ENCODE assay signal across 10 cellular contexts in the genomic region with DNA sequence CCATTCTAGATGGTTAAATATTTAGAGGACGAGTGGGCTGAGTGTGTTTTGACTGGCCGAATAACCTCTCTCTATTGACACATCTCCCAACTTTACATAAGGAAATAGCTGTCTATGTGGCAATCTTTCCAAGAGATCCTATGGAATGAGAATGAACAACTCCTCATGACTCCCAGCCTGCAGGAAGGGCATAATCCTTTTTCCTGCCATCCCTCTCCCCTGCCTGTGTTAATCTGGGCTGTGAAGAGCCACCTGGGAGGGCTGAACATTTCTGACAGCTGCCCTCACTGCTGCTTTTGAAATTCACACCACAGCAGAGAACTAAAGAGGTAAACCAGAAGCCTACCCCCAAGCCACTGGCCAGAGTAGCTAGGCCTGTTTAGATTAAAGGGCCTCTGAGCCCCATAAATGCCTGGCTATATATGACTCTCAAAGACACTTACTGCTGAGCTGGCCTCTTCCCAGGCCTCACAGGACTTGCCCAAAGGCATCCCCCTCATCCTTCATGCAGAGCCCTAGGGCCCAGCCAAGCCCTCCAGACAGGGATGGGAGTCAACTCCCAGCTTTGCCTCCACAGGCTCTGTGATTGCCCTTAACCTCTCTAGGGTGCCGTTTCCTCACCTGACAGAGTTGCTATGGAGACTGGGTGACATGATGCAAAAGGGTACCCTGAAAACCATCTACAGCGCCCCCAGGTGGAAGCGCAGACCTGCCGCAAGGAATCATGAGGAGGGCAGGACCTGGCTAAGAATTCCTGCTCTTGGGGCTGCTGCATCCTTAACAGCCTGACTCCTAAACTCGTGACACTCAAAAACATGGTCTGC. TPM values are rescaled to one million over a fixed set of nuclear protein-coding genes. Genes with fewer than 3 reads are reported as not detected.
DNase-seq lines count a peak whose midpoint lies in the region; ATAC-seq and TF ChIP-seq lines count a peak whose summit lies in the region.
"Had no signal": no experiment of that assay in that cellular context is flagged by ENCODE, and none has a peak within 500 bp of the region (broad histone marks: within the 10 kb centered on the region; RNA-seq: fewer than 3 reads in every experiment).

No MANE protein-coding gene starts in this region.

- no peak for ATAC-seq in GM18511 (IDR thresholded peaks at IDR 0.05; ENCODE audit: unreplicated experiment)
- ATAC-seq in aorta (ENCODE audit: low FRiP score): no peak

- H3K4me3 ChIP-seq in AG09309 (ENCODE audit: control insufficient read depth, low read depth, low read length) (no peak overlapping the region), GM12864 (ENCODE audit: low read depth, low read length) (no peak overlapping the region), kidney epithelial cell (ENCODE audit: low read depth, low read length) (no peak overlapping the region), aorta (ENCODE audit: low read length in 2 of 2) (no peak overlapping the region)
- H3K4me3 ChIP-seq: heart left ventricle had no signal

- peaks cover 2 to 6% of the 10 kb centered on the region in 2 donors for H3K4me1 ChIP-seq in aorta (ENCODE audit: control insufficient read depth in 1 of 2, insufficient read depth in 2 of 2, low read length in 2 of 2)

- WGBS in aorta, 2 donors: 36 to 41% methylated on average over 7 of the region's 7 CpGs

- TF ChIP-seq CTCF in AG09309 (IDR thresholded peaks at IDR 0.05; ENCODE audit: control insufficient read depth, insufficient read depth, low read depth, low read length, missing control alignments) (peak; percentile 21), GM12864 (IDR thresholded peaks at IDR 0.05; ENCODE audit: low read depth, low read length, missing control alignments) (peak; percentile 34), VCaP (conservative IDR thresholded peaks at IDR 0.05) (no peak), kidney epithelial cell (IDR thresholded peaks at IDR 0.05; ENCODE audit: insufficient read depth, low read length, poor library complexity, severe bottlenecking) (peak; percentile 10)

- no peaks in the 10 kb centered on the region for H3K27me3 ChIP-seq in kidney epithelial cell (ENCODE audit: control insufficient read depth, insufficient read depth, low read length)
- H3K27me3 ChIP-seq in aorta (ENCODE audit: control insufficient read depth in 1 of 2, insufficient read depth in 2 of 2, low read length in 1 of 2): no peaks in the 10 kb centered on the region
- H3K27me3 ChIP-seq: heart left ventricle had no signal

- peak; percentile 57 for DNase-seq in AG09309 (ENCODE audit: low read depth)
- no peak for DNase-seq in GM12864 (ENCODE audit: low read depth)
- no peak for DNase-seq in kidney epithelial cell (ENCODE audit: low read depth)
- no peak for DNase-seq in aorta
- DNase-seq in cardiac septum (ENCODE audit: low spot score): no peak
- no peak for DNase-seq in NCI-H1436 (lab: John Stamatoyannopoulos, UW)
- DNase-seq: activated CD4-positive, CD25-positive, alpha-beta regulatory T cell treated with anti-CD3 and anti-CD28 coated beads, Interleukin-2, amount 50 U/mL, for 72 hours; heart left ventricle had no signal

- intact Hi-C loops in aorta (cut with DNase I) (no loop called here), cardiac septum (cut with DNase I) (loop anchor here (5.0 kb wide), 1 partner anchor 306 kb away; no protein-coding TSS in a partner anchor)

- H3K27ac ChIP-seq in VCaP (peak overlapping the region; percentile 78), aorta (ENCODE audit: low read depth in 1 of 2, low read length in 2 of 2) (peak overlapping the region in 1 of 2 donors; percentile 58)
- H3K27ac ChIP-seq: heart left ventricle had no signal

- H3K36me3 ChIP-seq in kidney epithelial cell (ENCODE audit: control insufficient read depth, insufficient read depth, low read length) (peaks cover 1% of the 10 kb centered on the region), aorta (ENCODE audit: control insufficient read depth in 1 of 2, insufficient read depth in 2 of 2, low read length in 1 of 2) (no peaks in the 10 kb centered on the region)

- H3K9me3 ChIP-seq in aorta (ENCODE audit: control insufficient read depth, low read length): no peaks in the 10 kb centered on the region
- H3K9me3 ChIP-seq: heart left ventricle had no signal

RNA-seq across cellular contexts. Expression of a gene that starts 42.0 kb away (rescaled TPM):
- total RNA-seq in kidney epithelial cell (7.5 and 15.3 TPM in 2 replicates), aorta (10 to 100 TPM; 25.6 to 34.7 TPM), cardiac septum (14.4 TPM)
- 10 to 100 TPM; 17.5 to 33.9 TPM for polyA plus RNA-seq in aorta
